Comparison of ENCODE assay signal across 1 cellular context in genomic region chr3:52278510-52279069, GRCh38.
TF ChIP-seq lines count a peak whose summit lies in the region.

WDR82 (minus strand) TSS chr3:52278649; CDS start chr3:52278361, 288 bp downstream.

TF ChIP-seq in GM12878, 131 proteins besides CTCF, POLR2A, EP300 and RAD21 (continued from another document and continues in another):
- TF ChIP-seq, protein P1, sequence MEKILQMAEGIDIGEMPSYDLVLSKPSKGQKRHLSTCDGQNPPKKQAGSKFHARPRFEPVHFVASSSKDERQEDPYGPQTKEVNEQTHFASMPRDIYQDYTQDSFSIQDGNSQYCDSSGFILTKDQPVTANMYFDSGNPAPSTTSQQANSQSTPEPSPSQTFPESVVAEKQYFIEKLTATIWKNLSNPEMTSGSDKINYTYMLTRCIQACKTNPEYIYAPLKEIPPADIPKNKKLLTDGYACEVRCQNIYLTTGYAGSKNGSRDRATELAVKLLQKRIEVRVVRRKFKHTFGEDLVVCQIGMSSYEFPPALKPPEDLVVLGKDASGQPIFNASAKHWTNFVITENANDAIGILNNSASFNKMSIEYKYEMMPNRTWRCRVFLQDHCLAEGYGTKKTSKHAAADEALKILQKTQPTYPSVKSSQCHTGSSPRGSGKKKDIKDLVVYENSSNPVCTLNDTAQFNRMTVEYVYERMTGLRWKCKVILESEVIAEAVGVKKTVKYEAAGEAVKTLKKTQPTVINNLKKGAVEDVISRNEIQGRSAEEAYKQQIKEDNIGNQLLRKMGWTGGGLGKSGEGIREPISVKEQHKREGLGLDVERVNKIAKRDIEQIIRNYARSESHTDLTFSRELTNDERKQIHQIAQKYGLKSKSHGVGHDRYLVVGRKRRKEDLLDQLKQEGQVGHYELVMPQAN (conservative IDR thresholded peaks at IDR 0.05): peak; percentile 54; the same call in 1 of the 2 replicates
- TF ChIP-seq PML (IDR thresholded peaks at IDR 0.05; ENCODE audit: low read length) (peak; percentile 87), HSF1 (IDR thresholded peaks at IDR 0.05; ENCODE audit: low read depth, low read length) (no peak), BACH1 (IDR thresholded peaks at IDR 0.05; ENCODE audit: borderline replicate concordance) (peak; percentile 42; the same call in 1 of the 2 replicates), ESRRA (IDR thresholded peaks at IDR 0.05; ENCODE audit: low read length) (no peak), TCF3 (IDR thresholded peaks at IDR 0.05; ENCODE audit: borderline replicate concordance, insufficient read depth, low read depth, low read length) (peak; percentile 44; the same call in 1 of the 2 replicates), CBFB (IDR thresholded peaks at IDR 0.05; ENCODE audit: low read depth) (no peak), ELK1 (IDR thresholded peaks at IDR 0.05; ENCODE audit: low read depth, low read length) (no peak), TCF12 (IDR thresholded peaks at IDR 0.05; ENCODE audit: low read depth, low read length) (0 out of 2 replicates have a peak, but pooled peaks have one; percentile 50), TAF1 (IDR thresholded peaks at IDR 0.05; ENCODE audit: borderline replicate concordance, low read depth, low read length) (peak; percentile 98), RB1 (IDR thresholded peaks at IDR 0.05; ENCODE audit: borderline replicate concordance) (peak; percentile 19; the same call in 1 of the 2 replicates), CBX3 (IDR thresholded peaks at IDR 0.05; ENCODE audit: borderline replicate concordance, low read depth) (no peak), STAT3 (IDR thresholded peaks at IDR 0.05; ENCODE audit: low read depth, low read length) (no peak), RUNX3 (IDR thresholded peaks at IDR 0.05; ENCODE audit: low read length) (peak; percentile 81), SMAD5 (IDR thresholded peaks at IDR 0.05; ENCODE audit: low read depth) (peak; percentile 93), IKZF1 (conservative IDR thresholded peaks at IDR 0.05) (peak; percentile 95), POLR2AphosphoS5 (IDR thresholded peaks at IDR 0.05; ENCODE audit: low read length) (peak; percentile 96), DPF2 (IDR thresholded peaks at IDR 0.05) (peak; percentile 70), KAT2A (conservative IDR thresholded peaks at IDR 0.05; ENCODE audit: control insufficient read depth, low read depth, low read length) (no peak), ZBED1 (IDR thresholded peaks at IDR 0.05; ENCODE audit: borderline replicate concordance) (no peak), ZNF274 (IDR thresholded peaks at IDR 0.05; ENCODE audit: insufficient read depth, insufficient read length) (no peak), ZBTB4 (CRISPR knock-in tag; IDR thresholded peaks at IDR 0.05) (no peak), NR2F1 (conservative IDR thresholded peaks at IDR 0.05) (peak; percentile 69; the same call in 1 of the 2 replicates), BCLAF1 (IDR thresholded peaks at IDR 0.05) (no peak), E4F1 (IDR thresholded peaks at IDR 0.05; ENCODE audit: borderline replicate concordance, partially characterized antibody) (no peak), SMARCA5 (IDR thresholded peaks at IDR 0.05) (no peak), MEF2B (IDR thresholded peaks at IDR 0.05; ENCODE audit: partially characterized antibody, poor library complexity, severe bottlenecking) (peak; percentile 30), SIN3A (IDR thresholded peaks at IDR 0.05; ENCODE audit: low read depth, low read length) (0 out of 2 replicates have a peak, but pooled peaks have one; percentile 71), FOS (IDR thresholded peaks at IDR 0.05; ENCODE audit: borderline replicate concordance, extremely low read depth, insufficient read length) (no peak), SIX5 (IDR thresholded peaks at IDR 0.05; ENCODE audit: low read depth, low read length, severe bottlenecking) (peak; percentile 23), NFYA (IDR thresholded peaks at IDR 0.05; ENCODE audit: borderline replicate concordance, low read depth, low read length) (no peak), BMI1 (IDR thresholded peaks at IDR 0.05; ENCODE audit: borderline replicate concordance) (no peak), EGR1 (IDR thresholded peaks at IDR 0.05; ENCODE audit: borderline replicate concordance in 1 of 2, low read depth in 2 of 2, low read length in 2 of 2) (peak in 1 of 2 experiments; percentile 88; a peak in 2 of 3 replicates), HDAC6 (IDR thresholded peaks at IDR 0.05; ENCODE audit: unreplicated experiment) (peak; percentile 73), POU2F2 (IDR thresholded peaks at IDR 0.05; ENCODE audit: borderline replicate concordance, low read depth, low read length) (peak; percentile 90; the same call in 2 of the 3 replicates)
- TF ChIP-seq, protein P2, sequence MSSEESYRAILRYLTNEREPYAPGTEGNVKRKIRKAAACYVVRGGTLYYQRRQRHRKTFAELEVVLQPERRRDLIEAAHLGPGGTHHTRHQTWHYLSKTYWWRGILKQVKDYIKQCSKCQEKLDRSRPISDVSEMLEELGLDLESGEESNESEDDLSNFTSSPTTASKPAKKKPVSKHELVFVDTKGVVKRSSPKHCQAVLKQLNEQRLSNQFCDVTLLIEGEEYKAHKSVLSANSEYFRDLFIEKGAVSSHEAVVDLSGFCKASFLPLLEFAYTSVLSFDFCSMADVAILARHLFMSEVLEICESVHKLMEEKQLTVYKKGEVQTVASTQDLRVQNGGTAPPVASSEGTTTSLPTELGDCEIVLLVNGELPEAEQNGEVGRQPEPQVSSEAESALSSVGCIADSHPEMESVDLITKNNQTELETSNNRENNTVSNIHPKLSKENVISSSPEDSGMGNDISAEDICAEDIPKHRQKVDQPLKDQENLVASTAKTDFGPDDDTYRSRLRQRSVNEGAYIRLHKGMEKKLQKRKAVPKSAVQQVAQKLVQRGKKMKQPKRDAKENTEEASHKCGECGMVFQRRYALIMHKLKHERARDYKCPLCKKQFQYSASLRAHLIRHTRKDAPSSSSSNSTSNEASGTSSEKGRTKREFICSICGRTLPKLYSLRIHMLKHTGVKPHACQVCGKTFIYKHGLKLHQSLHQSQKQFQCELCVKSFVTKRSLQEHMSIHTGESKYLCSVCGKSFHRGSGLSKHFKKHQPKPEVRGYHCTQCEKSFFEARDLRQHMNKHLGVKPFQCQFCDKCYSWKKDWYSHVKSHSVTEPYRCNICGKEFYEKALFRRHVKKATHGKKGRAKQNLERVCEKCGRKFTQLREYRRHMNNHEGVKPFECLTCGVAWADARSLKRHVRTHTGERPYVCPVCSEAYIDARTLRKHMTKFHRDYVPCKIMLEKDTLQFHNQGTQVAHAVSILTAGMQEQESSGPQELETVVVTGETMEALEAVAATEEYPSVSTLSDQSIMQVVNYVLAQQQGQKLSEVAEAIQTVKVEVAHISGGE (CRISPR knock-in tag; IDR thresholded peaks at IDR 0.05): no peak
- TF ChIP-seq, protein P3, sequence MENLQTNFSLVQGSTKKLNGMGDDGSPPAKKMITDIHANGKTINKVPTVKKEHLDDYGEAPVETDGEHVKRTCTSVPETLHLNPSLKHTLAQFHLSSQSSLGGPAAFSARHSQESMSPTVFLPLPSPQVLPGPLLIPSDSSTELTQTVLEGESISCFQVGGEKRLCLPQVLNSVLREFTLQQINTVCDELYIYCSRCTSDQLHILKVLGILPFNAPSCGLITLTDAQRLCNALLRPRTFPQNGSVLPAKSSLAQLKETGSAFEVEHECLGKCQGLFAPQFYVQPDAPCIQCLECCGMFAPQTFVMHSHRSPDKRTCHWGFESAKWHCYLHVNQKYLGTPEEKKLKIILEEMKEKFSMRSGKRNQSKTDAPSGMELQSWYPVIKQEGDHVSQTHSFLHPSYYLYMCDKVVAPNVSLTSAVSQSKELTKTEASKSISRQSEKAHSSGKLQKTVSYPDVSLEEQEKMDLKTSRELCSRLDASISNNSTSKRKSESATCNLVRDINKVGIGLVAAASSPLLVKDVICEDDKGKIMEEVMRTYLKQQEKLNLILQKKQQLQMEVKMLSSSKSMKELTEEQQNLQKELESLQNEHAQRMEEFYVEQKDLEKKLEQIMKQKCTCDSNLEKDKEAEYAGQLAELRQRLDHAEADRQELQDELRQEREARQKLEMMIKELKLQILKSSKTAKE (IDR thresholded peaks at IDR 0.05; ENCODE audit: low read depth, poor library complexity, severe bottlenecking): no peak
